8 cellular contexts compared by ENCODE assay signal in genomic region chr5:76641514-76642120, GRCh38. TPM values are rescaled to one million over a fixed set of nuclear protein-coding genes. Genes with fewer than 3 reads are reported as not detected.
DNase-seq lines count a peak whose midpoint lies in the region; ATAC-seq and TF ChIP-seq lines count a peak whose summit lies in the region.

No MANE protein-coding gene starts in this region.

- no peak overlapping the region for H3K4me2 ChIP-seq in SU-DHL-6 (ENCODE audit: low read depth, low read length, poor library complexity, severe bottlenecking)

- no peak overlapping the region for H3K9ac ChIP-seq in SU-DHL-6 (ENCODE audit: low read length)

- no peak overlapping the region for H3K4me3 Mint-ChIP-seq in Caco-2 (ENCODE audit: unreplicated experiment)
- no peak overlapping the region for H3K4me3 Mint-ChIP-seq in activated naive CD8-positive, alpha-beta T cell treated with anti-CD3 and anti-CD28 coated beads for 36 hours

- BruUV-seq in Caco-2 (replicated peaks; lab: Mats Ljungman, UMichigan): no TSS peak

- ATAC-seq in HG03175 (IDR thresholded peaks at IDR 0.05; ENCODE audit: unreplicated experiment) (no peak), GM19397 (IDR thresholded peaks at IDR 0.05; ENCODE audit: unreplicated experiment) (no peak)

- H4K20me1 ChIP-seq in SU-DHL-6 (ENCODE audit: low read depth, low read length): no peaks in the 10 kb centered on the region

- WGBS in spleen, 5 donors: 3 to 18% (median 16%) methylated on average over 1 of the region's 1 CpG

- H3K27me3 ChIP-seq in Caco-2 (replicated peaks; ENCODE audit: control insufficient read depth, insufficient read depth, low read length) (no peaks in the 10 kb centered on the region), SU-DHL-6 (ENCODE audit: low read length) (no peaks in the 10 kb centered on the region), left ventricle myocardium inferior (ENCODE audit: low read depth) (no peaks in the 10 kb centered on the region), spleen (replicated peaks in 1 of 7) (no peaks in the 10 kb centered on the region)

- H3K4me1 ChIP-seq in Caco-2 (no peaks in the 10 kb centered on the region), left ventricle myocardium inferior (no peaks in the 10 kb centered on the region), spleen (peaks cover 0 to 42% (median 13%) of the 10 kb centered on the region in 6 donors)

- H3K27ac ChIP-seq in SU-DHL-6 (ENCODE audit: low read depth, low read length) (no peak overlapping the region), left ventricle myocardium inferior (replicated peaks) (no peak overlapping the region), spleen (no peak overlapping the region)

- H3K4me1 Mint-ChIP-seq in Caco-2 (ENCODE audit: low read depth, unreplicated experiment): peaks cover 4% of the 10 kb centered on the region
- peaks cover 8% of the 10 kb centered on the region for H3K4me1 Mint-ChIP-seq in activated naive CD8-positive, alpha-beta T cell treated with anti-CD3 and anti-CD28 coated beads for 36 hours

- peak; percentile 70 to 86 for TF ChIP-seq CTCF in Caco-2 (IDR thresholded peaks at IDR 0.05; ENCODE audit: insufficient read depth in 1 of 2, low read depth in 1 of 2, low read length in 1 of 2, severe bottlenecking in 1 of 2, unreplicated experiment in 1 of 2)
- peak; percentile 68 for TF ChIP-seq CTCF in SU-DHL-6 (IDR thresholded peaks at IDR 0.05; ENCODE audit: insufficient read depth, low read length, poor library complexity, severe bottlenecking)
- peak; percentile 68 for TF ChIP-seq CTCF in left ventricle myocardium inferior (IDR thresholded peaks at IDR 0.05; ENCODE audit: borderline replicate concordance)
- TF ChIP-seq CTCF in spleen (IDR thresholded peaks at IDR 0.05 in 8 of 11, conservative IDR thresholded peaks at IDR 0.05 in 3 of 11): peak; percentile 29 to 78 (median 65)

- H3K36me3 Mint-ChIP-seq in Caco-2 (ENCODE audit: insufficient read depth, unreplicated experiment): peaks cover 79% of the 10 kb centered on the region
- peaks cover 21% of the 10 kb centered on the region for H3K36me3 Mint-ChIP-seq in activated naive CD8-positive, alpha-beta T cell treated with anti-CD3 and anti-CD28 coated beads for 36 hours

- no peaks in the 10 kb centered on the region for H3K9me3 Mint-ChIP-seq in Caco-2 (ENCODE audit: unreplicated experiment)
- peaks cover 2% of the 10 kb centered on the region for H3K9me3 Mint-ChIP-seq in activated naive CD8-positive, alpha-beta T cell treated with anti-CD3 and anti-CD28 coated beads for 36 hours

- H3K9me3 ChIP-seq in Caco-2 (no peaks in the 10 kb centered on the region), SU-DHL-6 (ENCODE audit: insufficient read depth, low read length) (no peaks in the 10 kb centered on the region), left ventricle myocardium inferior (replicated peaks) (no peaks in the 10 kb centered on the region), spleen (no peaks in the 10 kb centered on the region)

- no peaks in the 10 kb centered on the region for H3F3A ChIP-seq in SU-DHL-6 (ENCODE audit: insufficient read depth)

- H3K27ac Mint-ChIP-seq in Caco-2 (ENCODE audit: unreplicated experiment): no peak overlapping the region
- no peak overlapping the region for H3K27ac Mint-ChIP-seq in activated naive CD8-positive, alpha-beta T cell treated with anti-CD3 and anti-CD28 coated beads for 36 hours

- H3K9me2 ChIP-seq in SU-DHL-6 (replicated peaks; ENCODE audit: insufficient read depth, low read length): no peaks in the 10 kb centered on the region

- H3K27me3 Mint-ChIP-seq in Caco-2 (ENCODE audit: insufficient read depth, unreplicated experiment): no peaks in the 10 kb centered on the region
- H3K27me3 Mint-ChIP-seq in activated naive CD8-positive, alpha-beta T cell treated with anti-CD3 and anti-CD28 coated beads for 36 hours: no peaks in the 10 kb centered on the region

- no peak overlapping the region for H3K4me3 ChIP-seq in Caco-2 (ENCODE audit: low read depth, low read length)
- H3K4me3 ChIP-seq in SU-DHL-6 (ENCODE audit: insufficient read depth, low read length, poor library complexity, severe bottlenecking): no peak overlapping the region
- H3K4me3 ChIP-seq in left ventricle myocardium inferior: no peak overlapping the region
- H3K4me3 ChIP-seq in spleen: no peak overlapping the region

- no peak for TF ChIP-seq POLR2A in spleen (IDR thresholded peaks at IDR 0.05)

- intact Hi-C loops in Caco-2 (cut with micrococcal nuclease; ENCODE audit: unreplicated experiment): loop anchor here (1.0 to 10.0 kb wide), 3 partner anchors 40 to 237 kb away; partner anchors contain the start of gene IQGAP2
- intact Hi-C loops in left ventricle myocardium inferior (cut with micrococcal nuclease): no loop called here
- intact Hi-C loops in spleen (cut with DNase I; ENCODE audit: low total_unique reads): no loop called here

- H3K36me3 ChIP-seq in Caco-2 (ENCODE audit: control insufficient read depth, insufficient read depth, low read length) (peaks cover 2% of the 10 kb centered on the region; the same call in 1 of the 2 replicates), SU-DHL-6 (ENCODE audit: low read length) (no peaks in the 10 kb centered on the region), left ventricle myocardium inferior (no peaks in the 10 kb centered on the region), spleen (peaks cover 0 to 69% (median 8%) of the 10 kb centered on the region in 6 donors)

- CTCF ChIA-PET in Caco-2 (lab: Charles Lee): no interaction called here

- POLR2A ChIA-PET in Caco-2 (lab: Charles Lee): no interaction called here

- H3K79me2 ChIP-seq in SU-DHL-6 (ENCODE audit: insufficient read depth, low read length): no peaks in the 10 kb centered on the region

- DNase-seq in Caco-2 (peak; percentile 51 to 75), HPDE6-E6E7 (ENCODE audit: extremely low spot score) (peak; percentile 23), left ventricle myocardium inferior (peak; percentile 30), spleen (no peak)
- DNase-seq in activated naive CD8-positive, alpha-beta T cell treated with anti-CD3 and anti-CD28 coated beads for 36 hours: peak; percentile 45

- H2AFZ ChIP-seq in SU-DHL-6 (ENCODE audit: low read depth, low read length, severe bottlenecking): no peak overlapping the region

RNA-seq across cellular contexts. Expression of gene F2RL2, which starts 18.4 kb away (rescaled TPM):
- total RNA-seq in Caco-2 (2022) (not detected in 2 replicates), left ventricle myocardium inferior (0.22 TPM), spleen (1 to 10 TPM in 1 of 7 donors, under 1 TPM in 5, not detected in 1; 0.11 to 1.5 (median 0.40) TPM)
- not detected for total RNA-seq in activated naive CD8-positive, alpha-beta T cell treated with anti-CD3 and anti-CD28 coated beads for 36 hours
- polyA plus RNA-seq in spleen: under 1 TPM; 0.04 to 0.08 (median 0.06) TPM
